Comparison of ENCODE assay signal across 11 cellular contexts in the genomic region with DNA sequence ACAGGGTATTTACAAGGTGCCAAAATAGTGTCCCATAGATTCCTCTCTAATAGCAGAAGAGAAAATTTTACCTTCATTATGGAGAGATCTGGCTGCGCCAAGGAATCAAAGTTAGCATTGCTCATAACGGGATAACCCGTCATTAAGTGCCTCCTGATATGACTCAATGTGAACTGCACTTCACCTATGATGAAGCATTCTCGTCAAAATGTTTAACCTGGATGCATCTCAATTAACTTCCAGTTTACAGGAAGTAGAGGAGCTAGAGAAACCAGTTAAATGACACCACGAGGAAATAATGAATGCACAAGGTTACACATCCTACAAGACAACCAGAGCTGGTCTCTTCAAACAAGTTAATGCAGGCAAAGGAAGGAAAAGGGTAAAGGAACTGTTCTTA. TPM values are rescaled to one million over a fixed set of nuclear protein-coding genes. Genes with fewer than 3 reads are reported as not detected.
DNase-seq lines count a peak whose midpoint lies in the region; ATAC-seq and TF ChIP-seq lines count a peak whose summit lies in the region.
"Had no signal": no experiment of that assay in that cellular context is flagged by ENCODE, and none has a peak within 500 bp of the region (broad histone marks: within the 10 kb centered on the region; RNA-seq: fewer than 3 reads in every experiment).

No MANE protein-coding gene starts in this region.

- H3K9ac ChIP-seq in H9 (ENCODE audit: extremely low read depth, insufficient read length, low read length) (peak overlapping the region; percentile 19), IMR-90 (ENCODE audit: low read depth, low read length) (no peak overlapping the region)

- H2BK12ac ChIP-seq in H9 (ENCODE audit: insufficient read length, low read depth, low read length) = no peak overlapping the region

- POLR2A ChIA-PET in IMR-90 (lab: Charles Lee; ENCODE audit: unreplicated experiment) = no interaction called here

- H3K4ac ChIP-seq in H9 (ENCODE audit: low read depth, low read length) (no peak overlapping the region), IMR-90 (ENCODE audit: low read depth, low read length) (no peak overlapping the region)

- no peak overlapping the region for H3K27ac ChIP-seq in H9 (ENCODE audit: insufficient read length, low read depth, low read length)
- no peak overlapping the region for H3K27ac ChIP-seq in IMR-90 (ENCODE audit: insufficient read depth, low read length)
- no peak overlapping the region for H3K27ac ChIP-seq in lower lobe of right lung
- H3K27ac ChIP-seq: 22Rv1, upper lobe of left lung had no signal

- peaks cover 13% of the 10 kb centered on the region; the same call in 1 of the 2 replicates for H3K4me1 ChIP-seq in H9 (ENCODE audit: insufficient read depth, low read length)
- peaks cover 4% of the 10 kb centered on the region; the same call in 1 of the 2 replicates for H3K4me1 ChIP-seq in IMR-90 (ENCODE audit: control insufficient read depth, insufficient read depth, low read length)
- H3K4me1 ChIP-seq in lower lobe of right lung = peaks cover 30% of the 10 kb centered on the region

- intact Hi-C loops in IMR-90 (cut with micrococcal nuclease) (no loop called here), lower lobe of right lung (cut with DNase I) (no loop called here)

- no peaks in the 10 kb centered on the region for H3K9me3 ChIP-seq in H9 (ENCODE audit: control insufficient read depth, low read depth, low read length)
- H3K9me3 ChIP-seq in IMR-90 (ENCODE audit: control insufficient read depth, insufficient read depth, low read length) = no peaks in the 10 kb centered on the region
- H3K9me3 ChIP-seq in lower lobe of right lung = no peaks in the 10 kb centered on the region
- H3K9me3 ChIP-seq: upper lobe of left lung had no signal

- no peaks in the 10 kb centered on the region for H3K27me3 Mint-ChIP-seq in H9 (ENCODE audit: low read depth)

- no peaks in the 10 kb centered on the region for H3K9me3 Mint-ChIP-seq in H9

- CTCF ChIA-PET in IMR-90 (lab: Yijun Ruan, JAX) = no interaction called here

- peaks cover 1 to 36% (median 26%) of the 10 kb centered on the region in 3 experiments; a peak in 6 of 7 replicates for H3K36me3 Mint-ChIP-seq in H9 (ENCODE audit: insufficient read depth in 1 of 3, low read depth in 3 of 3)

- peaks cover 39 to 40% of the 10 kb centered on the region in 2 experiments for H3K4me1 Mint-ChIP-seq in H9

- no peak overlapping the region for H2BK120ac ChIP-seq in H9 (ENCODE audit: low read depth, low read length, poor library complexity, severe bottlenecking)
- H2BK120ac ChIP-seq in IMR-90 (ENCODE audit: low read depth, low read length) = no peak overlapping the region

- no peak overlapping the region for H2BK20ac ChIP-seq in H9 (ENCODE audit: low read depth, low read length, poor library complexity, severe bottlenecking)
- no peak overlapping the region for H2BK20ac ChIP-seq in IMR-90 (ENCODE audit: low read depth, low read length)

- H3K23me2 ChIP-seq in H9 (ENCODE audit: insufficient read length, low read depth, low read length, poor library complexity, severe bottlenecking) = peaks cover 3% of the 10 kb centered on the region

- H4K5ac ChIP-seq in H9 (ENCODE audit: insufficient read length, low read depth, low read length) (no peak overlapping the region), IMR-90 (ENCODE audit: low read depth, low read length) (no peak overlapping the region)

- no TSS peak for BruUV-seq in IMR-90 (replicated peaks; lab: Mats Ljungman, UMichigan)

- H3K23ac ChIP-seq in H9 (ENCODE audit: insufficient read length, low read depth, low read length) (no peak overlapping the region), IMR-90 (ENCODE audit: low read depth, low read length) (no peak overlapping the region)

- no peak overlapping the region for H2BK15ac ChIP-seq in H9 (ENCODE audit: low read depth, low read length)
- H2BK15ac ChIP-seq in IMR-90 (ENCODE audit: low read depth, low read length) = no peak overlapping the region

- H3K79me1 ChIP-seq in H9 (ENCODE audit: insufficient read depth, low read depth, low read length, poor library complexity, severe bottlenecking) (no peaks in the 10 kb centered on the region), IMR-90 (ENCODE audit: low read depth in 1 of 2, low read length in 2 of 2) (peaks cover 29 to 78% of the 10 kb centered on the region in 2 experiments)

- H2AK9ac ChIP-seq in IMR-90 (replicated peaks; ENCODE audit: low read depth, low read length, poor library complexity) = no peak overlapping the region

- no CpG with 5 or more reads among the region's 5 CpGs for WGBS in H9 (ENCODE audit: extremely low coverage, insufficient read length, low lambda C conversion rate)
- no CpG with 5 or more reads among the region's 5 CpGs for WGBS in IMR-90 (ENCODE audit: extremely low coverage in 2 of 2, insufficient read length in 1 of 2), 2 experiments

- H3K14ac ChIP-seq in H9 (ENCODE audit: insufficient read depth, low read length) (no peak overlapping the region), IMR-90 (replicated peaks; ENCODE audit: low read depth, low read length) (no peak overlapping the region)

- H3T11ph ChIP-seq in H9 (ENCODE audit: low read length) = no peak overlapping the region

- 0 out of 7 replicates have a peak overlapping the region, but pooled peaks of 1 of the 3 experiments have one; percentile 22 for H3K27ac Mint-ChIP-seq in H9

- H2AK5ac ChIP-seq in H9 (ENCODE audit: insufficient read length, low read length) (no peak overlapping the region), IMR-90 (ENCODE audit: low read depth, low read length) (no peak overlapping the region)

- dilution Hi-C loops in IMR-90 (cut with HindIII; ENCODE audit: low sequenced_read_pairs, unreplicated experiment) = no loop called here

- in situ Hi-C loops in IMR-90 (cut with MboI; ENCODE audit: low sequenced_read_pairs) = no loop called here

- no peak for TF ChIP-seq RAD21 in IMR-90 (IDR thresholded peaks at IDR 0.05; ENCODE audit: low read length)

- H2BK5ac ChIP-seq in H9 (ENCODE audit: insufficient read length, low read length) = no peak overlapping the region
- no peak overlapping the region for H2BK5ac ChIP-seq in IMR-90 (ENCODE audit: low read depth, low read length, poor library complexity, severe bottlenecking)

- TF ChIP-seq CTCF in H9 (conservative IDR thresholded peaks at IDR 0.05) (no peak), IMR-90 (conservative IDR thresholded peaks at IDR 0.05; ENCODE audit: low read depth, low read length) (no peak), lower lobe of right lung (IDR thresholded peaks at IDR 0.05) (no peak)

- no peak overlapping the region for H2AFZ ChIP-seq in H9 (ENCODE audit: low read length)
- H2AFZ ChIP-seq in IMR-90 (replicated peaks; ENCODE audit: low read length, poor library complexity) = no peak overlapping the region

- no peak for TF ChIP-seq POLR2A in IMR-90 (IDR thresholded peaks at IDR 0.05; ENCODE audit: low read depth, low read length)

- H3K4me3 Mint-ChIP-seq in H9 = no peak overlapping the region

- no peak for DNase-seq in activated CD4-positive, CD25-positive, alpha-beta regulatory T cell (lab: John Stamatoyannopoulos, UW)
- DNase-seq in H9 = no peak
- DNase-seq in IMR-90 = peak; percentile 33
- no peak for DNase-seq in lower lobe of right lung
- no peak for DNase-seq in NCI-H146 treated with DMSO at 0.1 percent for 48 hours (lab: John Stamatoyannopoulos, UW; ENCODE audit: unreplicated experiment)
- no peak for DNase-seq in NOMO-1 treated with DMSO at 0.1 percent for 48 hours (lab: John Stamatoyannopoulos, UW; ENCODE audit: unreplicated experiment)
- DNase-seq: kidney glomerular epithelial cell, upper lobe of left lung had no signal

- peaks cover 50% of the 10 kb centered on the region; the same call in 1 of the 2 replicates for H3K79me2 ChIP-seq in H9 (ENCODE audit: insufficient read depth, low read length)

- no peak overlapping the region for H3K56ac ChIP-seq in H9 (ENCODE audit: insufficient read length, low read depth, low read length)
- H3K56ac ChIP-seq in IMR-90 (ENCODE audit: extremely low read depth, insufficient read depth, low read length) = no peak overlapping the region

- peak; percentile 63 to 66 for ATAC-seq in activated CD4-positive, CD25-positive, alpha-beta regulatory T cell treated with anti-CD3 and anti-CD28 coated beads, Interleukin-2, amount 50 U/mL, for 24 hours
- no peak for ATAC-seq in IMR-90 (ENCODE audit: low read depth)
- peak; percentile 56 to 76 for ATAC-seq in lower lobe of right lung
- ATAC-seq in HG03045 (IDR thresholded peaks at IDR 0.05; ENCODE audit: unreplicated experiment) = no peak

- no peak overlapping the region for H3K4me2 ChIP-seq in H9 (ENCODE audit: insufficient read depth, insufficient read length, low read length)
- no peak overlapping the region for H3K4me2 ChIP-seq in IMR-90 (ENCODE audit: low read depth, low read length)

- no peaks in the 10 kb centered on the region for H3K27me3 ChIP-seq in H9 (ENCODE audit: insufficient read depth, low read length)
- no peaks in the 10 kb centered on the region for H3K27me3 ChIP-seq in IMR-90 (ENCODE audit: control insufficient read depth, insufficient read depth, low read length)
- no peaks in the 10 kb centered on the region for H3K27me3 ChIP-seq in lower lobe of right lung (ENCODE audit: low read depth)
- H3K27me3 ChIP-seq: upper lobe of left lung had no signal

- no peak overlapping the region for H3K18ac ChIP-seq in H9 (ENCODE audit: insufficient read length, low read depth, low read length)
- H3K18ac ChIP-seq in IMR-90 (ENCODE audit: low read depth, low read length) = no peak overlapping the region

- H4K20me1 ChIP-seq in H9 (ENCODE audit: control insufficient read depth, insufficient read depth, insufficient read length) (peaks cover 4% of the 10 kb centered on the region), IMR-90 (ENCODE audit: insufficient read depth, low read length) (peaks cover 65% of the 10 kb centered on the region)

- H3K36me3 ChIP-seq in IMR-90 (ENCODE audit: control insufficient read depth, insufficient read depth, low read length) = peaks cover 1% of the 10 kb centered on the region; the same call in 1 of the 2 replicates
- H3K36me3 ChIP-seq in lower lobe of right lung = peaks cover 6% of the 10 kb centered on the region

- H3K4me3 ChIP-seq in IMR-90 (ENCODE audit: insufficient read depth, low read depth, low read length) = no peak overlapping the region
- H3K4me3 ChIP-seq in lower lobe of right lung = no peak overlapping the region
- H3K4me3 ChIP-seq: upper lobe of left lung had no signal

- H4K91ac ChIP-seq in H9 (ENCODE audit: insufficient read length, low read depth, low read length) = no peak overlapping the region
- H4K91ac ChIP-seq in IMR-90 (ENCODE audit: insufficient read depth, low read depth, low read length) = no peak overlapping the region

- H4K8ac ChIP-seq in H9 (replicated peaks; ENCODE audit: insufficient read length, low read depth, low read length) = no peak overlapping the region
- no peak overlapping the region for H4K8ac ChIP-seq in IMR-90 (ENCODE audit: low read depth in 2 of 2, low read length in 2 of 2)

- peaks cover 8% of the 10 kb centered on the region for H3K9me1 ChIP-seq in IMR-90 (ENCODE audit: insufficient read depth, low read length)

RNA-seq across cellular contexts. Expression of gene FBXW11, which starts 17.2 kb away (rescaled TPM):
- total RNA-seq in H9 (2021) (84.0 and 85.3 TPM in 2 replicates), IMR-90 (2012; rRNA removed) (97.1 and 100 TPM in 2 replicates), lower lobe of right lung (52.8 TPM)
- polyA plus RNA-seq in IMR-90 (2012; rRNA removed) = 29.1 and 34.3 TPM in 2 replicates
- polyA plus RNA-seq in IMR-90 (2012; cell fraction: cytosol; rRNA removed) = 14.9 and 17.1 TPM in 2 replicates
- polyA plus RNA-seq in IMR-90 (2012; cell fraction: nucleus; rRNA removed; ENCODE audit: low replicate concordance) = 10.5 and 28.9 TPM in 2 replicates

Comparison
In these comparisons a context has a peak if more than half of its experiments do, and no peak if none do; other contexts are left out.
1. ATAC-seq: peak in activated CD4-positive, CD25-positive, alpha-beta regulatory T cell treated with anti-CD3 and anti-CD28 coated beads, Interleukin-2, amount 50 U/mL, for 24 hours (2 of 2) and lower lobe of right lung (2 of 2); none in IMR-90 (single experiment) and HG03045 (single experiment).